Comparison of ENCODE assay signal across 27 cellular contexts in genomic region chr1:115229016-115229415, GRCh38.
DNase-seq lines count a peak whose midpoint lies in the region; ATAC-seq, FAIRE-seq and TF ChIP-seq lines count a peak whose summit lies in the region.
"Had no signal": no experiment of that assay in that cellular context is flagged by ENCODE, and none has a peak within 500 bp of the region (broad histone marks: within the 10 kb centered on the region; RNA-seq: fewer than 3 reads in every experiment).

No MANE protein-coding gene starts in this region.

- no peak overlapping the region for H2AFZ ChIP-seq in mammary epithelial cell (ENCODE audit: low read depth, low read length)
- H2AFZ ChIP-seq in PC-3 (ENCODE audit: low read length): no peak overlapping the region

- H3K9me3 ChIP-seq in mammary epithelial cell (replicated peaks; ENCODE audit: insufficient read depth, low read length) (no peaks in the 10 kb centered on the region), breast epithelium (no peaks in the 10 kb centered on the region), PC-3 (ENCODE audit: low read length) (no peaks in the 10 kb centered on the region), endodermal cell (ENCODE audit: control insufficient read depth, low read length) (no peaks in the 10 kb centered on the region)
- H3K9me3 ChIP-seq: adrenal gland had no signal

- POLR2A ChIA-PET in PC-3 (lab: Charles Lee; ENCODE audit: unreplicated experiment): no interaction called here

- no peaks in the 10 kb centered on the region for H3K4me1 Mint-ChIP-seq in endodermal cell
- H3K4me1 Mint-ChIP-seq in activated naive CD8-positive, alpha-beta T cell treated with anti-CD3 and anti-CD28 coated beads, Interleukin-2, amount 50 U/mL, for 24 hours: no peaks in the 10 kb centered on the region

- peak; percentile 33 for DNase-seq in mammary epithelial cell
- DNase-seq in breast epithelium (ENCODE audit: low spot score in 2 of 2): no peak
- peak; percentile 43 for DNase-seq in PC-3
- DNase-seq in endodermal cell: no peak
- no peak for DNase-seq in activated naive CD8-positive, alpha-beta T cell treated with anti-CD3 and anti-CD28 coated beads, Interleukin-2, amount 50 U/mL, for 24 hours
- DNase-seq in T-helper 2 cell: no peak
- DNase-seq: 8988T; activated CD4-positive, alpha-beta T cell treated with anti-CD3 and anti-CD28 coated beads for 48 hours; activated naive CD4-positive, alpha-beta T cell; activated T-cell treated with anti-CD3 and anti-CD28 coated beads, Interleukin-2, amount 50 U/mL, for 48 hours; adrenal gland; AML-193; brain microvascular endothelial cell; CD8-positive, alpha-beta T cell; effector memory CD4-positive, alpha-beta T cell; foreskin melanocyte; H7; islet precursor cell; NCI-H1436; NCI-H510A; stimulated activated CD8-positive, alpha-beta memory T cell treated with anti-CD3 and anti-CD28 coated beads, Interleukin-4, amount 100 ng/mL, for 48 hours; trophoblast cell had no signal

- H3K4me2 ChIP-seq in mammary epithelial cell (ENCODE audit: insufficient read depth, low read depth, low read length) (no peak overlapping the region), PC-3 (ENCODE audit: low read length) (no peak overlapping the region)

- H4K20me1 ChIP-seq in mammary epithelial cell (ENCODE audit: insufficient read depth, low read length): no peaks in the 10 kb centered on the region
- H4K20me1 ChIP-seq in PC-3 (ENCODE audit: low read length): no peaks in the 10 kb centered on the region

- H3K4me3 ChIP-seq in mammary epithelial cell (replicated peaks in 1 of 3; ENCODE audit: insufficient read depth in 1 of 3, low read depth in 2 of 3, low read length in 3 of 3) (no peak overlapping the region), breast epithelium (no peak overlapping the region), PC-3 (ENCODE audit: low read length) (no peak overlapping the region), endodermal cell (ENCODE audit: low read length) (no peak overlapping the region)
- H3K4me3 ChIP-seq: adrenal gland, SK-N-MC had no signal

- H3F3A ChIP-seq in PC-3 (ENCODE audit: low read length, unreplicated experiment): no peaks in the 10 kb centered on the region

- H3K27ac ChIP-seq in mammary epithelial cell (ENCODE audit: insufficient read depth, low read depth, low read length) (no peak overlapping the region), breast epithelium (no peak overlapping the region), PC-3 (ENCODE audit: low read length) (no peak overlapping the region), endodermal cell (ENCODE audit: low read depth, low read length) (no peak overlapping the region)
- H3K27ac ChIP-seq: adrenal gland, brain microvascular endothelial cell, SK-N-MC had no signal

- H3K36me3 Mint-ChIP-seq in endodermal cell (ENCODE audit: low read depth): no peaks in the 10 kb centered on the region
- H3K36me3 Mint-ChIP-seq in activated naive CD8-positive, alpha-beta T cell treated with anti-CD3 and anti-CD28 coated beads, Interleukin-2, amount 50 U/mL, for 24 hours (ENCODE audit: low read depth): no peaks in the 10 kb centered on the region
- H3K36me3 Mint-ChIP-seq: CD8-positive, alpha-beta T cell had no signal

- peak; percentile 49 for FAIRE-seq in islet of Langerhans (lab: Jason Lieb, UNC)

- H3K27me3 ChIP-seq in mammary epithelial cell (ENCODE audit: insufficient read depth, low read length) (no peaks in the 10 kb centered on the region), breast epithelium (peaks cover 0 to 14% of the 10 kb centered on the region in 2 donors), PC-3 (ENCODE audit: low read length) (no peaks in the 10 kb centered on the region), endodermal cell (ENCODE audit: control insufficient read depth, insufficient read depth, low read length, poor library complexity, severe bottlenecking) (no peaks in the 10 kb centered on the region)
- H3K27me3 ChIP-seq: brain microvascular endothelial cell had no signal

- peak; percentile 70 for ATAC-seq in PC-3
- ATAC-seq in activated naive CD8-positive, alpha-beta T cell treated with anti-CD3 and anti-CD28 coated beads, Interleukin-2, amount 50 U/mL, for 24 hours: no peak
- no peak for ATAC-seq in GM19452 (IDR thresholded peaks at IDR 0.05; ENCODE audit: unreplicated experiment)
- ATAC-seq: CD8-positive, alpha-beta T cell; esophagus mucosa had no signal

- CTCF ChIA-PET in mammary epithelial cell (lab: Charles Lee; ENCODE audit: low non-redundant PET) (no interaction called here), PC-3 (lab: Charles Lee) (interaction anchor here (0.5 to 0.6 kb wide), 2 partner anchors 93 to 98 kb away, joined by 3 read pairs; no protein-coding TSS in a partner anchor)

- dilution Hi-C loops in mammary epithelial cell (cut with HindIII; ENCODE audit: low sequenced_read_pairs): no loop called here

- WGBS in mammary epithelial cell (ENCODE audit: low coverage, missing lambda C conversion rate): 0% methylated on average over 1 of the region's 1 CpG
- 100% methylated on average over 1 of the region's 1 CpG; no CpG with 5 or more reads in 1 of the 2 experiments for WGBS in endodermal cell (ENCODE audit: insufficient coverage in 1 of 2, insufficient read length in 1 of 2), 2 experiments

- H3K9ac ChIP-seq in mammary epithelial cell (ENCODE audit: insufficient read depth, low read length) (no peak overlapping the region), PC-3 (ENCODE audit: low read length) (no peak overlapping the region), endodermal cell (ENCODE audit: extremely low read depth, low read length, poor library complexity, severe bottlenecking) (no peak overlapping the region)

- H3K9me2 ChIP-seq in PC-3 (replicated peaks; ENCODE audit: low read length): no peaks in the 10 kb centered on the region

- intact Hi-C loops in mammary epithelial cell (cut with micrococcal nuclease) (no loop called here), breast epithelium (cut with DNase I; ENCODE audit: low total_unique reads) (no loop called here), PC-3 (cut with micrococcal nuclease) (no loop called here)

- H3K79me2 ChIP-seq in mammary epithelial cell (ENCODE audit: insufficient read depth, low read length): no peaks in the 10 kb centered on the region
- H3K79me2 ChIP-seq in PC-3 (ENCODE audit: low read length): no peaks in the 10 kb centered on the region

- H3K9me3 Mint-ChIP-seq in endodermal cell: no peaks in the 10 kb centered on the region
- no peaks in the 10 kb centered on the region for H3K9me3 Mint-ChIP-seq in activated naive CD8-positive, alpha-beta T cell treated with anti-CD3 and anti-CD28 coated beads, Interleukin-2, amount 50 U/mL, for 24 hours
- H3K9me3 Mint-ChIP-seq: CD8-positive, alpha-beta T cell; T-helper 2 cell treated with Interferon-gamma antibody and Interleukin-4, amounts not matched to agents 5 μg/mL and 100 μg/mL, for 36 hours had no signal

- no peak overlapping the region for H3K27ac Mint-ChIP-seq in endodermal cell
- H3K27ac Mint-ChIP-seq in activated naive CD8-positive, alpha-beta T cell treated with anti-CD3 and anti-CD28 coated beads, Interleukin-2, amount 50 U/mL, for 24 hours: no peak overlapping the region
- H3K27ac Mint-ChIP-seq: CD8-positive, alpha-beta T cell; T-helper 2 cell treated with Interferon-gamma antibody and Interleukin-4, amounts not matched to agents 5 μg/mL and 100 μg/mL, for 36 hours had no signal

- TF ChIP-seq CTCF in mammary epithelial cell (conservative IDR thresholded peaks at IDR 0.05 in 1 of 2, IDR thresholded peaks at IDR 0.05 in 1 of 2; ENCODE audit: extremely low read depth in 1 of 2, insufficient read depth in 1 of 2, low read depth in 1 of 2, low read length in 2 of 2): no peak
- TF ChIP-seq CTCF in breast epithelium (IDR thresholded peaks at IDR 0.05): no peak
- TF ChIP-seq CTCF in PC-3 (conservative IDR thresholded peaks at IDR 0.05; ENCODE audit: low read depth, low read length): no peak
- no peak for TF ChIP-seq CTCF in endodermal cell (conservative IDR thresholded peaks at IDR 0.05)

- no peaks in the 10 kb centered on the region for H3K27me3 Mint-ChIP-seq in endodermal cell (ENCODE audit: insufficient read depth)
- H3K27me3 Mint-ChIP-seq in activated naive CD8-positive, alpha-beta T cell treated with anti-CD3 and anti-CD28 coated beads, Interleukin-2, amount 50 U/mL, for 24 hours: no peaks in the 10 kb centered on the region

- H3K4me1 ChIP-seq in mammary epithelial cell (ENCODE audit: insufficient read depth, low read length) (peaks cover 34% of the 10 kb centered on the region), breast epithelium (peaks cover 0 to 7% of the 10 kb centered on the region in 2 donors), PC-3 (ENCODE audit: insufficient read depth, low read length) (peaks cover 30% of the 10 kb centered on the region), endodermal cell (ENCODE audit: control insufficient read depth, insufficient read depth, low read length) (no peaks in the 10 kb centered on the region)
- H3K4me1 ChIP-seq: adrenal gland had no signal

- no TSS peak for BruUV-seq in mammary epithelial cell (replicated peaks; lab: Mats Ljungman, UMichigan)
- no TSS peak for BruUV-seq in PC-3 (replicated peaks; lab: Mats Ljungman, UMichigan)

- in situ Hi-C loops in mammary epithelial cell (cut with MboI; ENCODE audit: low sequenced_read_pairs in 2 of 2): no loop called here

- TF ChIP-seq POLR2A in breast epithelium (IDR thresholded peaks at IDR 0.05): no peak

- H3K4me3 Mint-ChIP-seq in endodermal cell: no peak overlapping the region
- no peak overlapping the region for H3K4me3 Mint-ChIP-seq in activated naive CD8-positive, alpha-beta T cell treated with anti-CD3 and anti-CD28 coated beads, Interleukin-2, amount 50 U/mL, for 24 hours
- H3K4me3 Mint-ChIP-seq: CD8-positive, alpha-beta T cell; T-helper 2 cell treated with Interferon-gamma antibody and Interleukin-4, amounts not matched to agents 5 μg/mL and 100 μg/mL, for 36 hours had no signal

- no peaks in the 10 kb centered on the region for H3K36me3 ChIP-seq in mammary epithelial cell (ENCODE audit: insufficient read depth, low read length)
- H3K36me3 ChIP-seq in breast epithelium: no peaks in the 10 kb centered on the region
- no peaks in the 10 kb centered on the region for H3K36me3 ChIP-seq in PC-3 (ENCODE audit: low read depth, low read length)
- no peaks in the 10 kb centered on the region for H3K36me3 ChIP-seq in endodermal cell (ENCODE audit: control insufficient read depth, insufficient read depth, low read length)
- H3K36me3 ChIP-seq: adrenal gland, brain microvascular endothelial cell had no signal

Comparison
In these comparisons a context has a peak if more than half of its experiments do, and no peak if none do; other contexts are left out.
1. DNase-seq: peak in mammary epithelial cell (single experiment) and PC-3 (single experiment); none in breast epithelium (0 of 2), endodermal cell (single experiment), activated naive CD8-positive, alpha-beta T cell treated with anti-CD3 and anti-CD28 coated beads, Interleukin-2, amount 50 U/mL, for 24 hours (single experiment) and T-helper 2 cell (0 of 5).